ENCODE assay signal across 14 cellular contexts in genomic region chr10:12396567-12396966, GRCh38. TPM values are rescaled to one million over a fixed set of nuclear protein-coding genes. Genes with fewer than 3 reads are reported as not detected.
DNase-seq lines count a peak whose midpoint lies in the region; ATAC-seq and TF ChIP-seq lines count a peak whose summit lies in the region.
"Had no signal": no experiment of that assay in that cellular context is flagged by ENCODE, and none has a peak within 500 bp of the region (broad histone marks: within the 10 kb centered on the region; RNA-seq: fewer than 3 reads in every experiment).

No MANE protein-coding gene starts in this region.

- TF ChIP-seq CTCF in left ventricle myocardium inferior (IDR thresholded peaks at IDR 0.05; ENCODE audit: borderline replicate concordance) (no peak), activated B cell treated with CpG ODN at 0.5 μM for 24 hours (IDR thresholded peaks at IDR 0.05) (no peak), lung (IDR thresholded peaks at IDR 0.05; ENCODE audit: control extremely low read depth, extremely low read depth) (no peak)

- peaks cover 43% of the 10 kb centered on the region for H3K4me1 Mint-ChIP-seq in activated B cell treated with CpG ODN at 0.5 μM for 24 hours

- H3K36me3 Mint-ChIP-seq in activated B cell treated with CpG ODN at 0.5 μM for 24 hours (ENCODE audit: low read depth), result peaks cover 28% of the 10 kb centered on the region
- H3K36me3 Mint-ChIP-seq: natural killer cell treated with Interleukin-12 subunit alpha and Interleukin-12 subunit beta and Interleukin-15 and Interleukin-18, amount 100 ng/mL, for 72 hours had no signal

- peak overlapping the region; percentile 26 for H3K27ac Mint-ChIP-seq in activated B cell treated with CpG ODN at 0.5 μM for 24 hours
- H3K27ac Mint-ChIP-seq: CD4-positive, alpha-beta T cell; natural killer cell treated with Interleukin-12 subunit alpha and Interleukin-12 subunit beta and Interleukin-15 and Interleukin-18, amount 100 ng/mL, for 72 hours had no signal

- H3K4me1 ChIP-seq in left ventricle myocardium inferior, result no peaks in the 10 kb centered on the region
- peaks cover 0 to 7% of the 10 kb centered on the region in 2 donors for H3K4me1 ChIP-seq in lung (ENCODE audit: control insufficient read depth in 2 of 2, insufficient read depth in 2 of 2, low read length in 2 of 2)

- no peaks in the 10 kb centered on the region for H3K9me3 ChIP-seq in left ventricle myocardium inferior (replicated peaks)
- peaks cover 0 to 3% of the 10 kb centered on the region in 2 donors for H3K9me3 ChIP-seq in lung (ENCODE audit: control insufficient read depth in 2 of 2, insufficient read depth in 1 of 2, low read length in 1 of 2)

- no peak overlapping the region for H3K4me3 Mint-ChIP-seq in activated B cell treated with CpG ODN at 0.5 μM for 24 hours
- H3K4me3 Mint-ChIP-seq: CD4-positive, alpha-beta T cell; natural killer cell treated with Interleukin-12 subunit alpha and Interleukin-12 subunit beta and Interleukin-15 and Interleukin-18, amount 100 ng/mL, for 72 hours had no signal

- H3K4me3 ChIP-seq in left ventricle myocardium inferior (no peak overlapping the region), lung (no peak overlapping the region)

- no peaks in the 10 kb centered on the region for H3K36me3 ChIP-seq in left ventricle myocardium inferior
- H3K36me3 ChIP-seq in lung (ENCODE audit: control insufficient read depth in 2 of 2, insufficient read depth in 2 of 2, low read length in 2 of 2), result no peaks in the 10 kb centered on the region

- H3K27me3 ChIP-seq in left ventricle myocardium inferior (ENCODE audit: low read depth) (no peaks in the 10 kb centered on the region), lung (ENCODE audit: control insufficient read depth, insufficient read depth) (no peaks in the 10 kb centered on the region)

- CTCF ChIA-PET in activated B cell treated with CpG ODN at 0.5 μM for 24 hours (lab: Charles Lee), result interaction anchor here (1.4 kb wide), 1 partner anchor 182 kb away, joined by 3 read pairs; no protein-coding TSS in a partner anchor

- POLR2A ChIA-PET in activated B cell treated with CpG ODN at 0.5 μM for 24 hours (lab: Charles Lee), result no interaction called here

- intact Hi-C loops in Right ventricle myocardium inferior (cut with DNase I), result no loop called here
- intact Hi-C loops in left ventricle myocardium inferior (cut with micrococcal nuclease), result no loop called here
- intact Hi-C loops in activated B cell treated with CpG ODN at 0.5 μM for 24 hours (cut with micrococcal nuclease), result no loop called here

- no peak for DNase-seq in Right ventricle myocardium inferior (ENCODE audit: missing footprints)
- DNase-seq in left ventricle myocardium inferior, result no peak
- no peak for DNase-seq in activated B cell treated with CpG ODN at 0.5 μM for 24 hours
- no peak for DNase-seq in lung (ENCODE audit: low spot score)
- peak; percentile 34 for DNase-seq in ureter (ENCODE audit: low spot score)
- no peak for DNase-seq in SKM-1 (lab: John Stamatoyannopoulos, UW; ENCODE audit: unreplicated experiment)
- DNase-seq in D341Med (ENCODE audit: low spot score), result no peak
- DNase-seq: CD4-positive, alpha-beta T cell; glutamatergic neuron; NCI-H1417 treated with DMSO at 0.1 percent for 48 hours; NCI-H226 had no signal

- 59 to 77% methylated on average over 6 of the region's 6 CpGs for WGBS in lung, 2 donors

- no peaks in the 10 kb centered on the region for H3K27me3 Mint-ChIP-seq in activated B cell treated with CpG ODN at 0.5 μM for 24 hours
- H3K27me3 Mint-ChIP-seq: CD4-positive, alpha-beta T cell; natural killer cell treated with Interleukin-12 subunit alpha and Interleukin-12 subunit beta and Interleukin-15 and Interleukin-18, amount 100 ng/mL, for 72 hours had no signal

- peak; percentile 38 for ATAC-seq in Right ventricle myocardium inferior
- no peak for ATAC-seq in activated B cell treated with CpG ODN at 0.5 μM for 24 hours (ENCODE audit: low read depth)
- peak; percentile 76 for ATAC-seq in lung (ENCODE audit: insufficient read depth, low FRiP score)
- ATAC-seq in HG03139 (IDR thresholded peaks at IDR 0.05; ENCODE audit: unreplicated experiment), result no peak
- ATAC-seq: natural killer cell treated with Interleukin-12 subunit alpha and Interleukin-12 subunit beta and Interleukin-15 and Interleukin-18, amount 100 ng/mL, for 72 hours had no signal

- H3K27ac ChIP-seq in left ventricle myocardium inferior (replicated peaks), result no peak overlapping the region
- no peak overlapping the region for H3K27ac ChIP-seq in lung (ENCODE audit: low read depth in 1 of 2, low read length in 1 of 2)
- H3K27ac ChIP-seq: RWPE1 had no signal

- no peaks in the 10 kb centered on the region for H3K9me3 Mint-ChIP-seq in activated B cell treated with CpG ODN at 0.5 μM for 24 hours
- H3K9me3 Mint-ChIP-seq: CD4-positive, alpha-beta T cell; natural killer cell treated with Interleukin-12 subunit alpha and Interleukin-12 subunit beta and Interleukin-15 and Interleukin-18, amount 100 ng/mL, for 72 hours had no signal

RNA-seq across cellular contexts. Expression of gene CAMK1D, which starts 47.2 kb away (rescaled TPM):
- total RNA-seq in Right ventricle myocardium inferior (5.2 TPM), left ventricle myocardium inferior (2.5 TPM), activated B cell treated with CpG ODN at 0.5 μM for 24 hours (51.7 and 58.8 TPM in 2 replicates), lung (10 to 100 TPM in 1 of 2 donors, 1 to 10 TPM in 1; 9.4 to 37.4 TPM), ureter (25.4 TPM)
- 1 to 10 TPM; 3.2 to 4.5 TPM for polyA plus RNA-seq in lung

Comparison
In these comparisons a context has a peak if more than half of its experiments do, and no peak if none do; other contexts are left out.
1. ATAC-seq: peak in Right ventricle myocardium inferior (single experiment) and lung (single experiment); none in activated B cell treated with CpG ODN at 0.5 μM for 24 hours (single experiment) and HG03139 (single experiment).